In the genomic region with DNA sequence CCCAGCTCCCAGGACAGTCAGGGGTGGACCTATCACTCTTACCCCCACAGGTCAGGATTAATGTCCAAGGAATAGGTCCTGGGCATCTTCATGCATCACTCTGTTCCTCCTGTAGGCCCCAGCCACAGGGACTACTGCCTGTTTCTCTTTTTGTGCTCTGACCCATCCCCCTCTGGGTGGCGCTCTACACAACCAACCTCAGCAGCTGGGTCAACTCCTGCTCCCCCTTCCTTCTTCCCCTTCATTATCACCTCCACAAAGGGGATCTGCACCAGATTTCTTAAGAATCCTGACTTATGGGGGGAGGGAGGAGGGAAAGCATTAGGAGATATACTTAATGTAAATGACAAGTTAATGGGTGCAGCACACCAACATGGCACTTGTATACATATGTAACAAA, we compare ENCODE assay signal across 14 cellular contexts. TPM values are rescaled to one million over a fixed set of nuclear protein-coding genes. Genes with fewer than 3 reads are reported as not detected.
A peak's percentile ranks its signal among the peaks of the same experiment; 100 is the strongest.
DNase-seq lines count a peak whose midpoint lies in the region; TF ChIP-seq lines count a peak whose summit lies in the region.
"Had no signal": no experiment of that assay in that cellular context is flagged by ENCODE, and none has a peak within 500 bp of the region (broad histone marks: within the 10 kb centered on the region; RNA-seq: fewer than 3 reads in every experiment).

No MANE protein-coding gene starts in this region.

- no peaks in the 10 kb centered on the region; a peak in 1 of 5 replicates for H3K9me3 Mint-ChIP-seq in H9
- H3K9me3 Mint-ChIP-seq: CD8-positive, alpha-beta T cell had no signal

- H3K9me3 ChIP-seq in H9 (ENCODE audit: control insufficient read depth, low read depth, low read length) (no peaks in the 10 kb centered on the region), SU-DHL-6 (ENCODE audit: insufficient read depth, low read length) (no peaks in the 10 kb centered on the region)
- H3K9me3 ChIP-seq: pancreas, tibial artery had no signal

- H3K9me2 ChIP-seq in SU-DHL-6 (replicated peaks; ENCODE audit: insufficient read depth, low read length), result no peaks in the 10 kb centered on the region

- TF ChIP-seq CTCF in GM06990 (IDR thresholded peaks at IDR 0.05; ENCODE audit: insufficient read depth, low read length, poor library complexity, severe bottlenecking) (peak; percentile 41), H9 (conservative IDR thresholded peaks at IDR 0.05) (peak; percentile 62), SU-DHL-6 (IDR thresholded peaks at IDR 0.05; ENCODE audit: insufficient read depth, low read length, poor library complexity, severe bottlenecking) (peak; percentile 25)

- no peaks in the 10 kb centered on the region for H3K36me3 Mint-ChIP-seq in H9 (ENCODE audit: insufficient read depth in 1 of 3, low read depth in 3 of 3)
- H3K36me3 Mint-ChIP-seq: CD8-positive, alpha-beta T cell had no signal

- H3K4me2 ChIP-seq in H9 (ENCODE audit: insufficient read depth, insufficient read length, low read length) (no peak overlapping the region), SU-DHL-6 (ENCODE audit: low read depth, low read length, poor library complexity, severe bottlenecking) (no peak overlapping the region)

- no peak overlapping the region for H3K18ac ChIP-seq in H9 (ENCODE audit: insufficient read length, low read depth, low read length)

- no peak overlapping the region for H2BK5ac ChIP-seq in H9 (ENCODE audit: insufficient read length, low read length)

- no peaks in the 10 kb centered on the region for H3K79me1 ChIP-seq in H9 (ENCODE audit: insufficient read depth, low read depth, low read length, poor library complexity, severe bottlenecking)

- H3K9ac ChIP-seq in H9 (ENCODE audit: extremely low read depth, insufficient read length, low read length) (no peak overlapping the region), SU-DHL-6 (ENCODE audit: low read length) (no peak overlapping the region)

- H3F3A ChIP-seq in SU-DHL-6 (ENCODE audit: insufficient read depth), result peaks cover 5% of the 10 kb centered on the region

- H3K4ac ChIP-seq in H9 (ENCODE audit: low read depth, low read length), result no peak overlapping the region

- H3K4me1 ChIP-seq in H9 (ENCODE audit: insufficient read depth, low read length), result no peaks in the 10 kb centered on the region
- H3K4me1 ChIP-seq: pancreas had no signal

- H3K27ac Mint-ChIP-seq in H9, result no peak overlapping the region
- H3K27ac Mint-ChIP-seq: CD8-positive, alpha-beta T cell had no signal

- H2AFZ ChIP-seq in H9 (ENCODE audit: low read length), result no peak overlapping the region
- no peak overlapping the region for H2AFZ ChIP-seq in SU-DHL-6 (ENCODE audit: low read depth, low read length, severe bottlenecking)

- H3K79me2 ChIP-seq in H9 (ENCODE audit: insufficient read depth, low read length) (no peaks in the 10 kb centered on the region), SU-DHL-6 (ENCODE audit: insufficient read depth, low read length) (no peaks in the 10 kb centered on the region)

- H3K27me3 ChIP-seq in GM06990 (replicated peaks; ENCODE audit: control insufficient read depth, insufficient read depth, low read length) (no peaks in the 10 kb centered on the region; the same call in 1 of the 2 replicates), H9 (ENCODE audit: insufficient read depth, low read length) (no peaks in the 10 kb centered on the region), SU-DHL-6 (ENCODE audit: low read length) (no peaks in the 10 kb centered on the region)
- H3K27me3 ChIP-seq: pancreas, tibial artery had no signal

- H3T11ph ChIP-seq in H9 (ENCODE audit: low read length), result no peak overlapping the region

- WGBS in H9 (ENCODE audit: extremely low coverage, insufficient read length, low lambda C conversion rate), result no CpG with 5 or more reads among the region's 1 CpG

- H2AK5ac ChIP-seq in H9 (ENCODE audit: insufficient read length, low read length), result no peak overlapping the region

- no peak for DNase-seq in GM06990 (ENCODE audit: extremely low read depth, insufficient read length)
- DNase-seq in H9, result peak; percentile 78
- DNase-seq in iPS-NIHi11 (ENCODE audit: low spot score), result peak; percentile 36
- no peak for DNase-seq in COLO829 (ENCODE audit: low spot score)
- DNase-seq in NCI-H446 treated with DMSO at 0.1 percent for 48 hours (lab: John Stamatoyannopoulos, UW), result no peak
- DNase-seq in LoVo (ENCODE audit: low spot score), result no peak
- DNase-seq: CD8-positive, alpha-beta T cell; central memory CD4-positive, alpha-beta T cell; left ventricle myocardium superior; NCI-H526 treated with DMSO at 0.1 percent for 48 hours; pancreas; tibial artery had no signal

- H3K56ac ChIP-seq in H9 (ENCODE audit: insufficient read length, low read depth, low read length), result no peak overlapping the region

- H3K27me3 Mint-ChIP-seq in H9 (ENCODE audit: low read depth), result no peaks in the 10 kb centered on the region

- H3K4me3 Mint-ChIP-seq in H9, result no peak overlapping the region
- H3K4me3 Mint-ChIP-seq: CD8-positive, alpha-beta T cell had no signal

- H3K4me1 Mint-ChIP-seq in H9, result peaks cover 3 to 12% of the 10 kb centered on the region in 2 experiments; a peak in 3 of 4 replicates

- no peak overlapping the region for H4K91ac ChIP-seq in H9 (ENCODE audit: insufficient read length, low read depth, low read length)

- H4K20me1 ChIP-seq in H9 (ENCODE audit: control insufficient read depth, insufficient read depth, insufficient read length) (no peaks in the 10 kb centered on the region), SU-DHL-6 (ENCODE audit: low read depth, low read length) (no peaks in the 10 kb centered on the region)

- no peaks in the 10 kb centered on the region for H3K23me2 ChIP-seq in H9 (ENCODE audit: insufficient read length, low read depth, low read length, poor library complexity, severe bottlenecking)

- no peak overlapping the region for H2BK120ac ChIP-seq in H9 (ENCODE audit: low read depth, low read length, poor library complexity, severe bottlenecking)

- no peak overlapping the region for H2BK12ac ChIP-seq in H9 (ENCODE audit: insufficient read length, low read depth, low read length)

- H3K23ac ChIP-seq in H9 (ENCODE audit: insufficient read length, low read depth, low read length), result no peak overlapping the region

- H4K8ac ChIP-seq in H9 (replicated peaks; ENCODE audit: insufficient read length, low read depth, low read length), result no peak overlapping the region

- H3K36me3 ChIP-seq in GM06990 (ENCODE audit: control insufficient read depth, insufficient read depth, low read length) (no peaks in the 10 kb centered on the region), SU-DHL-6 (ENCODE audit: low read length) (no peaks in the 10 kb centered on the region)
- H3K36me3 ChIP-seq: pancreas, tibial artery had no signal

- no peak overlapping the region for H3K4me3 ChIP-seq in GM06990 (replicated peaks; ENCODE audit: low read depth, low read length)
- no peak overlapping the region for H3K4me3 ChIP-seq in SU-DHL-6 (ENCODE audit: insufficient read depth, low read length, poor library complexity, severe bottlenecking)
- H3K4me3 ChIP-seq: pancreas, tibial artery had no signal

- H4K5ac ChIP-seq in H9 (ENCODE audit: insufficient read length, low read depth, low read length), result no peak overlapping the region

- H3K14ac ChIP-seq in H9 (ENCODE audit: insufficient read depth, low read length), result no peak overlapping the region

- no peak overlapping the region for H2BK15ac ChIP-seq in H9 (ENCODE audit: low read depth, low read length)

- no peak overlapping the region for H3K27ac ChIP-seq in H9 (ENCODE audit: insufficient read length, low read depth, low read length)
- no peak overlapping the region for H3K27ac ChIP-seq in SU-DHL-6 (ENCODE audit: low read depth, low read length)
- H3K27ac ChIP-seq: pancreas, tibial artery, VCaP had no signal

- H2BK20ac ChIP-seq in H9 (ENCODE audit: low read depth, low read length, poor library complexity, severe bottlenecking), result no peak overlapping the region

RNA-seq across cellular contexts. Expression of a gene that starts 12.2 kb away (rescaled TPM):
- total RNA-seq in H9 (2021), result 4.7 and 5.9 TPM in 2 replicates

RNA-seq across cellular contexts. Expression of a gene that starts 35.9 kb away (rescaled TPM):
- total RNA-seq in H9 (2021), result 8.4 and 11.4 TPM in 2 replicates

RNA-seq across cellular contexts. Expression of a gene that starts 36.2 kb away (rescaled TPM):
- 45.1 and 45.8 TPM in 2 replicates for total RNA-seq in H9 (2021)

Comparison
In these comparisons a context has a peak if more than half of its experiments do, and no peak if none do; other contexts are left out.
1. DNase-seq: peak in H9 (single experiment) and iPS-NIHi11 (single experiment); none in GM06990 (single experiment), COLO829 (single experiment), NCI-H446 treated with DMSO at 0.1 percent for 48 hours (single experiment) and LoVo (single experiment).
2. Peak in every context shown above with its lines, with median percentiles within 50 percentile points of each other: CTCF ChIP-seq.